Comparison of ENCODE assay signal across 10 cellular contexts in genomic region chr2:28896906-28897305, GRCh38. TPM values are rescaled to one million over a fixed set of nuclear protein-coding genes. Genes with fewer than 3 reads are reported as not detected.
DNase-seq lines count a peak whose midpoint lies in the region; ATAC-seq, FAIRE-seq and TF ChIP-seq lines count a peak whose summit lies in the region.
"Had no signal": no experiment of that assay in that cellular context is flagged by ENCODE, and none has a peak within 500 bp of the region (broad histone marks: within the 10 kb centered on the region; RNA-seq: fewer than 3 reads in every experiment).

No MANE protein-coding gene starts in this region.

- H3K4me1 ChIP-seq in OCI-LY3 (ENCODE audit: low read length): peaks cover 34% of the 10 kb centered on the region
- H3K4me1 ChIP-seq in endothelial cell of umbilical vein (ENCODE audit: control insufficient read depth, extremely low read depth, insufficient read depth, low read length): peaks cover 26% of the 10 kb centered on the region

- H3K27ac ChIP-seq in OCI-LY3 (ENCODE audit: low read length) (no peak overlapping the region), endothelial cell of umbilical vein (ENCODE audit: insufficient read depth, low read depth, low read length) (no peak overlapping the region)
- H3K27ac ChIP-seq: tibial nerve had no signal

- dilution Hi-C loops in endothelial cell of umbilical vein (cut with MboI; ENCODE audit: extremely low pct_ligation_motif_present, low sequenced_read_pairs): no loop called here

- H3K27ac Mint-ChIP-seq in activated T-cell treated with anti-CD3 and anti-CD28 coated beads, Interleukin-2, amount 50 U/mL, for 24 hours: peak overlapping the region; percentile 96
- no peak overlapping the region for H3K27ac Mint-ChIP-seq in stimulated activated memory B cell treated with anti-CD40 and anti-IgM and Interleukin-4, amounts not matched to agents 10 μg/mL and 1 μg/mL and 100 μg/mL, for 72 hours

- no peak overlapping the region for H2AFZ ChIP-seq in OCI-LY3 (ENCODE audit: low read depth, low read length)
- no peak overlapping the region for H2AFZ ChIP-seq in endothelial cell of umbilical vein (ENCODE audit: low read depth, low read length)

- FAIRE-seq in endothelial cell of umbilical vein (lab: Jason Lieb, UNC): no peak

- H3K9ac ChIP-seq in OCI-LY3 (ENCODE audit: low read length) (peak overlapping the region; percentile 13; the same call in 1 of the 2 replicates), endothelial cell of umbilical vein (replicated peaks; ENCODE audit: extremely low read depth, insufficient read depth, low read length) (no peak overlapping the region)

- no peaks in the 10 kb centered on the region for H3K27me3 ChIP-seq in OCI-LY3 (ENCODE audit: low read depth, low read length)
- H3K27me3 ChIP-seq in endothelial cell of umbilical vein (ENCODE audit: control insufficient read depth in 2 of 2, insufficient read depth in 2 of 2, low read length in 2 of 2): no peaks in the 10 kb centered on the region
- H3K27me3 ChIP-seq: tibial nerve had no signal

- TF ChIP-seq CTCF in OCI-LY3 (IDR thresholded peaks at IDR 0.05; ENCODE audit: low read depth, low read length) (no peak), endothelial cell of umbilical vein (IDR thresholded peaks at IDR 0.05; ENCODE audit: extremely low read depth in 1 of 2, insufficient read depth in 1 of 2, low read depth in 1 of 2, low read length in 2 of 2) (no peak)

- TF ChIP-seq POLR2A in endothelial cell of umbilical vein (IDR thresholded peaks at IDR 0.05; ENCODE audit: low read depth, low read length): no peak

- H3K4me3 Mint-ChIP-seq in activated T-cell treated with anti-CD3 and anti-CD28 coated beads, Interleukin-2, amount 50 U/mL, for 24 hours: peak overlapping the region; percentile 90
- H3K4me3 Mint-ChIP-seq in stimulated activated memory B cell treated with anti-CD40 and anti-IgM and Interleukin-4, amounts not matched to agents 10 μg/mL and 1 μg/mL and 100 μg/mL, for 72 hours: peak overlapping the region; percentile 22

- H3K36me3 ChIP-seq in OCI-LY3 (replicated peaks; ENCODE audit: low read depth, low read length): peaks cover 13% of the 10 kb centered on the region
- peaks cover 0 to under 1% of the 10 kb centered on the region in 2 experiments for H3K36me3 ChIP-seq in endothelial cell of umbilical vein (ENCODE audit: control insufficient read depth in 2 of 2, extremely low read depth in 1 of 2, insufficient read depth in 2 of 2, low read length in 2 of 2)
- H3K36me3 ChIP-seq: tibial nerve had no signal

- H3K4me3 ChIP-seq in OCI-LY3 (ENCODE audit: low read length) (peak overlapping the region; percentile 95), endothelial cell of umbilical vein (replicated peaks in 1 of 3; ENCODE audit: insufficient read depth in 1 of 3, low read depth in 1 of 3, low read length in 3 of 3) (peak overlapping the region in 1 of 3 experiments; percentile 98)
- H3K4me3 ChIP-seq: tibial nerve had no signal

- peaks cover 69% of the 10 kb centered on the region for H3K36me3 Mint-ChIP-seq in activated T-cell treated with anti-CD3 and anti-CD28 coated beads, Interleukin-2, amount 50 U/mL, for 24 hours (ENCODE audit: low read depth)
- H3K36me3 Mint-ChIP-seq in stimulated activated memory B cell treated with anti-CD40 and anti-IgM and Interleukin-4, amounts not matched to agents 10 μg/mL and 1 μg/mL and 100 μg/mL, for 72 hours: peaks cover 4% of the 10 kb centered on the region

- H3K4me1 Mint-ChIP-seq in activated T-cell treated with anti-CD3 and anti-CD28 coated beads, Interleukin-2, amount 50 U/mL, for 24 hours (ENCODE audit: low read depth): peaks cover 56% of the 10 kb centered on the region
- peaks cover 56% of the 10 kb centered on the region for H3K4me1 Mint-ChIP-seq in stimulated activated memory B cell treated with anti-CD40 and anti-IgM and Interleukin-4, amounts not matched to agents 10 μg/mL and 1 μg/mL and 100 μg/mL, for 72 hours

- DNase-seq in activated T-cell treated with anti-CD3 and anti-CD28 coated beads, Interleukin-2, amount 50 U/mL, for 24 hours: no peak
- DNase-seq in activated T-cell treated with anti-CD3 and anti-CD28 coated beads, Interleukin-2, amount 50 U/mL, for 1 hour: no peak
- DNase-seq in endothelial cell of umbilical vein (ENCODE audit: low read depth, low spot score) (no peak), GOT3 (lab: John Stamatoyannopoulos, UW) (no peak)
- no peak for DNase-seq in activated CD4-positive, alpha-beta T cell treated with anti-CD3 and anti-CD28 coated beads, Interleukin-2, amount 50 U/mL, for 4 hours
- DNase-seq: NCI-H1092 had no signal

- H3K9me3 ChIP-seq in OCI-LY3 (ENCODE audit: insufficient read depth, low read length) (no peaks in the 10 kb centered on the region), endothelial cell of umbilical vein (replicated peaks; ENCODE audit: control insufficient read depth, insufficient read depth, low read length) (no peaks in the 10 kb centered on the region)
- H3K9me3 ChIP-seq: tibial nerve had no signal

- BruUV-seq in endothelial cell of umbilical vein (replicated peaks; lab: Mats Ljungman, UMichigan): no TSS peak

- H3K79me2 ChIP-seq in OCI-LY3 (ENCODE audit: low read length): peaks cover 76% of the 10 kb centered on the region
- peaks cover 75% of the 10 kb centered on the region for H3K79me2 ChIP-seq in endothelial cell of umbilical vein (ENCODE audit: control insufficient read depth, insufficient read depth, low read length)

- H4K20me1 ChIP-seq in OCI-LY3 (ENCODE audit: insufficient read depth, low read length) (peaks cover 67% of the 10 kb centered on the region), endothelial cell of umbilical vein (replicated peaks; ENCODE audit: control insufficient read depth, extremely low read depth, insufficient read depth, low read length) (peaks cover 28% of the 10 kb centered on the region)

- POLR2A ChIA-PET in endothelial cell of umbilical vein (lab: Charles Lee): interaction anchor here (0.5 kb wide), 1 partner anchor 84 kb away, joined by 3 read pairs; no protein-coding TSS in a partner anchor

- ATAC-seq in stimulated activated memory B cell treated with anti-CD40 and anti-IgM and Interleukin-4, amounts not matched to agents 10 μg/mL and 1 μg/mL and 100 μg/mL, for 72 hours: no peak
- ATAC-seq in GM19467 (IDR thresholded peaks at IDR 0.05; ENCODE audit: unreplicated experiment): no peak

- H3K4me2 ChIP-seq in OCI-LY3 (ENCODE audit: low read length): peak overlapping the region; percentile 87
- peak overlapping the region; percentile 98 for H3K4me2 ChIP-seq in endothelial cell of umbilical vein (ENCODE audit: insufficient read depth, low read length)

- intact Hi-C loops in endothelial cell of umbilical vein (cut with micrococcal nuclease): no loop called here

- CTCF ChIA-PET in endothelial cell of umbilical vein (lab: Charles Lee): interaction anchor here (1.0 to 1.5 kb wide), 2 partner anchors 77 to 303 kb away, joined by 3 to 6 read pairs; no protein-coding TSS in a partner anchor

- H3K27me3 Mint-ChIP-seq in activated T-cell treated with anti-CD3 and anti-CD28 coated beads, Interleukin-2, amount 50 U/mL, for 24 hours: no peaks in the 10 kb centered on the region
- H3K27me3 Mint-ChIP-seq in stimulated activated memory B cell treated with anti-CD40 and anti-IgM and Interleukin-4, amounts not matched to agents 10 μg/mL and 1 μg/mL and 100 μg/mL, for 72 hours: no peaks in the 10 kb centered on the region

- H3K9me1 ChIP-seq in endothelial cell of umbilical vein (replicated peaks; ENCODE audit: control insufficient read depth, extremely low read depth, insufficient read depth, low read length): no peaks in the 10 kb centered on the region

- H3K9me3 Mint-ChIP-seq in activated T-cell treated with anti-CD3 and anti-CD28 coated beads, Interleukin-2, amount 50 U/mL, for 24 hours: no peaks in the 10 kb centered on the region
- H3K9me3 Mint-ChIP-seq in stimulated activated memory B cell treated with anti-CD40 and anti-IgM and Interleukin-4, amounts not matched to agents 10 μg/mL and 1 μg/mL and 100 μg/mL, for 72 hours: no peaks in the 10 kb centered on the region

TF ChIP-seq in endothelial cell of umbilical vein, 7 proteins besides CTCF, POLR2A, EP300 and RAD21:
- TF ChIP-seq MYC (IDR thresholded peaks at IDR 0.05; ENCODE audit: low read depth, low read length): no peak
- no peak for TF ChIP-seq JUN (IDR thresholded peaks at IDR 0.05; ENCODE audit: borderline replicate concordance, insufficient read depth, insufficient read length, low read depth)
- TF ChIP-seq POLR2AphosphoS5 (IDR thresholded peaks at IDR 0.05; ENCODE audit: insufficient read depth, low read depth, low read length): no peak
- TF ChIP-seq EZH2 (IDR thresholded peaks at IDR 0.05; ENCODE audit: borderline replicate concordance, low read depth, low read length, severe bottlenecking): no peak
- no peak for TF ChIP-seq GATA2 (IDR thresholded peaks at IDR 0.05; ENCODE audit: insufficient read depth, insufficient read length, low read depth, low read length)
- no peak for TF ChIP-seq FOS (IDR thresholded peaks at IDR 0.05; ENCODE audit: borderline replicate concordance, insufficient read depth, low read length)
- no peak for TF ChIP-seq MAX (IDR thresholded peaks at IDR 0.05; ENCODE audit: insufficient read depth, insufficient read length)

RNA-seq across cellular contexts. Expression of gene WDR43, which starts 2.4 kb away (rescaled TPM):
- total RNA-seq in endothelial cell of umbilical vein: 60.6 and 65.0 TPM in 2 replicates
- polyA plus RNA-seq in endothelial cell of umbilical vein: 17.5 and 23.7 TPM in 2 replicates
- polyA plus RNA-seq in endothelial cell of umbilical vein (2011; cell fraction: cytosol; rRNA removed): 36.0 and 40.0 TPM in 2 replicates
- 48.4 and 71.5 TPM in 2 replicates for polyA plus RNA-seq in endothelial cell of umbilical vein (2011; cell fraction: nucleus; rRNA removed)
- 48.6 and 74.5 TPM in 2 replicates for polyA plus RNA-seq in endothelial cell of umbilical vein (2012)
- polyA minus RNA-seq in endothelial cell of umbilical vein: 63.9 and 69.7 TPM in 2 replicates
- polyA minus RNA-seq in endothelial cell of umbilical vein (2011; cell fraction: cytosol; rRNA and poly(A)+ RNA removed): 96.1 TPM
- 69.1 and 84.2 TPM in 2 replicates for polyA minus RNA-seq in endothelial cell of umbilical vein (2011; cell fraction: nucleus; rRNA and poly(A)+ RNA removed)

RNA-seq across cellular contexts. Expression of gene TRMT61B, which starts 26.8 kb away (rescaled TPM):
- 13.6 and 14.9 TPM in 2 replicates for total RNA-seq in endothelial cell of umbilical vein
- 4.2 and 4.6 TPM in 2 replicates for polyA plus RNA-seq in endothelial cell of umbilical vein
- 7.9 and 8.1 TPM in 2 replicates for polyA plus RNA-seq in endothelial cell of umbilical vein (2011; cell fraction: cytosol; rRNA removed)
- polyA plus RNA-seq in endothelial cell of umbilical vein (2011; cell fraction: nucleus; rRNA removed): 9.9 and 11.1 TPM in 2 replicates
- polyA plus RNA-seq in endothelial cell of umbilical vein (2012): 19.1 and 24.5 TPM in 2 replicates
- polyA minus RNA-seq in endothelial cell of umbilical vein: 3.9 and 4.5 TPM in 2 replicates
- 7.8 TPM for polyA minus RNA-seq in endothelial cell of umbilical vein (2011; cell fraction: cytosol; rRNA and poly(A)+ RNA removed)
- 7.9 and 8.6 TPM in 2 replicates for polyA minus RNA-seq in endothelial cell of umbilical vein (2011; cell fraction: nucleus; rRNA and poly(A)+ RNA removed)
